In genomic region chr20:5078399-5078958, GRCh38 we compare ENCODE assay signal across 8 cellular contexts. TPM values are rescaled to one million over a fixed set of nuclear protein-coding genes. Genes with fewer than 3 reads are reported as not detected.
A peak's percentile ranks its signal among the peaks of the same experiment; 100 is the strongest.
DNase-seq lines count a peak whose midpoint lies in the region; ATAC-seq and TF ChIP-seq lines count a peak whose summit lies in the region.

No MANE protein-coding gene starts in this region.

- peaks cover 48% of the 10 kb centered on the region for H3K4me1 Mint-ChIP-seq in activated T-helper 2 cell treated with anti-CD3 and anti-CD28 coated beads, Interferon-gamma antibody, Interleukin-2, Interleukin-4, amounts not matched to agents 10 μg/mL and 5 μg/mL and 100 μg/mL, durations not matched to agents 14 hours and 24 hours and 36 hours (ENCODE audit: low read depth)

- intact Hi-C loops in activated T-helper 2 cell treated with anti-CD3 and anti-CD28 coated beads, Interferon-gamma antibody, Interleukin-2, Interleukin-4, amounts not matched to agents 10 μg/mL and 5 μg/mL and 100 μg/mL, durations not matched to agents 14 hours and 24 hours and 36 hours (cut with micrococcal nuclease): loop anchor here (1.0 to 5.0 kb wide), 5 partner anchors 9 to 121 kb away; partner anchors contain the start of genes PCNA and SLC23A2
- intact Hi-C loops in left ventricle myocardium superior (cut with micrococcal nuclease): no loop called here

- no peaks in the 10 kb centered on the region for H3K36me3 ChIP-seq in BE2C

- no peaks in the 10 kb centered on the region for H3K9me3 ChIP-seq in BE2C

- H3K4me1 ChIP-seq in BE2C: no peaks in the 10 kb centered on the region

- ATAC-seq in GM18870 (IDR thresholded peaks at IDR 0.05; ENCODE audit: unreplicated experiment): peak; percentile 95
- peak; percentile 95 for ATAC-seq in HG03039 (IDR thresholded peaks at IDR 0.05; ENCODE audit: unreplicated experiment)
- ATAC-seq in left ventricle myocardium superior: peak; percentile 83

- peak overlapping the region; percentile 96 for H3K27ac Mint-ChIP-seq in activated T-helper 2 cell treated with anti-CD3 and anti-CD28 coated beads, Interferon-gamma antibody, Interleukin-2, Interleukin-4, amounts not matched to agents 10 μg/mL and 5 μg/mL and 100 μg/mL, durations not matched to agents 14 hours and 24 hours and 36 hours

- H3K27me3 Mint-ChIP-seq in activated T-helper 2 cell treated with anti-CD3 and anti-CD28 coated beads, Interferon-gamma antibody, Interleukin-2, Interleukin-4, amounts not matched to agents 10 μg/mL and 5 μg/mL and 100 μg/mL, durations not matched to agents 14 hours and 24 hours and 36 hours (ENCODE audit: low read depth): no peaks in the 10 kb centered on the region

- no peaks in the 10 kb centered on the region for H3K9me3 Mint-ChIP-seq in activated T-helper 2 cell treated with anti-CD3 and anti-CD28 coated beads, Interferon-gamma antibody, Interleukin-2, Interleukin-4, amounts not matched to agents 10 μg/mL and 5 μg/mL and 100 μg/mL, durations not matched to agents 14 hours and 24 hours and 36 hours

- TF ChIP-seq CTCF in BE2C (IDR thresholded peaks at IDR 0.05; ENCODE audit: low read depth, low read length): no peak

- H3K27me3 ChIP-seq in BE2C: no peaks in the 10 kb centered on the region

- DNase-seq in RKO (ENCODE audit: low spot score) (peak; percentile 83), left ventricle myocardium superior (peak; percentile 52), BE2C (no peak), NCI-H2196 treated with DMSO at 0.1 percent for 48 hours (lab: John Stamatoyannopoulos, UW; ENCODE audit: unreplicated experiment) (no peak)
- DNase-seq in activated T-helper 2 cell treated with anti-CD3 and anti-CD28 coated beads, Interferon-gamma antibody, Interleukin-2, Interleukin-4, amounts not matched to agents 10 μg/mL and 5 μg/mL and 100 μg/mL, durations not matched to agents 14 hours and 24 hours and 36 hours (ENCODE audit: low spot score): peak; percentile 84
- peak; percentile 63 for DNase-seq in stimulated activated CD4-positive, alpha-beta T cell treated with anti-CD3 and anti-CD28 coated beads, Interleukin-4, amount 100 ng/mL, for 1 hour

- H3K4me3 ChIP-seq in BE2C (ENCODE audit: low read depth, low read length): no peak overlapping the region

- peak overlapping the region; percentile 69 for H3K4me3 Mint-ChIP-seq in activated T-helper 2 cell treated with anti-CD3 and anti-CD28 coated beads, Interferon-gamma antibody, Interleukin-2, Interleukin-4, amounts not matched to agents 10 μg/mL and 5 μg/mL and 100 μg/mL, durations not matched to agents 14 hours and 24 hours and 36 hours (ENCODE audit: low read depth)

- no peaks in the 10 kb centered on the region for H3K36me3 Mint-ChIP-seq in activated T-helper 2 cell treated with anti-CD3 and anti-CD28 coated beads, Interferon-gamma antibody, Interleukin-2, Interleukin-4, amounts not matched to agents 10 μg/mL and 5 μg/mL and 100 μg/mL, durations not matched to agents 14 hours and 24 hours and 36 hours (ENCODE audit: low read depth)

RNA-seq across cellular contexts. Expression of gene TMEM230, which starts 34.4 kb away (rescaled TPM):
- total RNA-seq in activated T-helper 2 cell treated with anti-CD3 and anti-CD28 coated beads, Interferon-gamma antibody, Interleukin-2, Interleukin-4, amounts not matched to agents 10 μg/mL and 5 μg/mL and 100 μg/mL, durations not matched to agents 14 hours and 24 hours and 36 hours: 77.5 and 80.7 TPM in 2 replicates
- total RNA-seq in left ventricle myocardium superior: 88.3 TPM
- 112 TPM for polyA plus RNA-seq in BE2C (2012; ENCODE audit: insufficient read depth, insufficient read length, low read depth)

RNA-seq across cellular contexts. Expression of gene PCNA, which starts 41.3 kb away (rescaled TPM):
- total RNA-seq in activated T-helper 2 cell treated with anti-CD3 and anti-CD28 coated beads, Interferon-gamma antibody, Interleukin-2, Interleukin-4, amounts not matched to agents 10 μg/mL and 5 μg/mL and 100 μg/mL, durations not matched to agents 14 hours and 24 hours and 36 hours: 429 and 431 TPM in 2 replicates
- total RNA-seq in left ventricle myocardium superior: 32.6 TPM
- polyA plus RNA-seq in BE2C (2012; ENCODE audit: insufficient read depth, insufficient read length, low read depth): 74.6 TPM

RNA-seq across cellular contexts. Expression of gene CDS2, which starts 48.3 kb away (rescaled TPM):
- total RNA-seq in activated T-helper 2 cell treated with anti-CD3 and anti-CD28 coated beads, Interferon-gamma antibody, Interleukin-2, Interleukin-4, amounts not matched to agents 10 μg/mL and 5 μg/mL and 100 μg/mL, durations not matched to agents 14 hours and 24 hours and 36 hours: 41.4 and 47.7 TPM in 2 replicates
- total RNA-seq in left ventricle myocardium superior: 68.9 TPM
- polyA plus RNA-seq in BE2C (2012; ENCODE audit: insufficient read depth, insufficient read length, low read depth): 15.7 TPM

Comparison
In these comparisons a context has a peak if more than half of its experiments do, and no peak if none do; other contexts are left out.
1. DNase-seq: peak in RKO (single experiment), activated T-helper 2 cell treated with anti-CD3 and anti-CD28 coated beads, Interferon-gamma antibody, Interleukin-2, Interleukin-4, amounts not matched to agents 10 μg/mL and 5 μg/mL and 100 μg/mL, durations not matched to agents 14 hours and 24 hours and 36 hours (single experiment), left ventricle myocardium superior (single experiment) and stimulated activated CD4-positive, alpha-beta T cell treated with anti-CD3 and anti-CD28 coated beads, Interleukin-4, amount 100 ng/mL, for 1 hour (single experiment); none in BE2C (single experiment) and NCI-H2196 treated with DMSO at 0.1 percent for 48 hours (single experiment).
2. RNA of gene PCNA, which starts 41.3 kb away (total RNA-seq): 429 to 431 TPM in activated T-helper 2 cell treated with anti-CD3 and anti-CD28 coated beads, Interferon-gamma antibody, Interleukin-2, Interleukin-4, amounts not matched to agents 10 μg/mL and 5 μg/mL and 100 μg/mL, durations not matched to agents 14 hours and 24 hours and 36 hours; 32.6 TPM in left ventricle myocardium superior (single experiment); every median in the first group is over 10 times any median in the second.
3. Peak in every context shown above with its lines, with median percentiles within 50 percentile points of each other: ATAC-seq.